26 cellular contexts compared by ENCODE assay signal in genomic region chr17:72935984-72936383, GRCh38.
"Had no signal": no experiment of that assay in that cellular context is flagged by ENCODE, and none has a peak within 500 bp of the region (broad histone marks: within the 10 kb centered on the region; RNA-seq: fewer than 3 reads in every experiment).

No MANE protein-coding gene starts in this region.

- H3K9me3 ChIP-seq: colonic mucosa, esophagus squamous epithelium, gastrocnemius medialis, heart right ventricle, left lung, lower lobe of right lung, mucosa of descending colon had no signal

- H3K27me3 ChIP-seq: colonic mucosa, esophagus squamous epithelium, gastrocnemius medialis, heart right ventricle, left lung had no signal

- H3K36me3 ChIP-seq: colonic mucosa, esophagus squamous epithelium, gastrocnemius medialis, heart right ventricle, lower lobe of right lung had no signal

- H3K27ac ChIP-seq: colonic mucosa, epithelial cell of prostate, esophagus squamous epithelium, gastrocnemius medialis, heart right ventricle, left lung, lower lobe of right lung had no signal

- H3K4me3 ChIP-seq: colonic mucosa, esophagus squamous epithelium, gastrocnemius medialis, heart right ventricle, left lung, lower lobe of right lung, mucosa of descending colon had no signal

- FAIRE-seq: endometrium, islet of Langerhans, keratinocyte had no signal

- ATAC-seq: effector memory CD8-positive, alpha-beta T cell; esophagus mucosa; gastrocnemius medialis; heart right ventricle; left cardiac atrium; left lung; left ventricle myocardium superior; lower lobe of right lung; mucosa of descending colon had no signal

- DNase-seq: colonic mucosa; cortex of kidney; effector CD8-positive, alpha-beta T cell; effector memory CD8-positive, alpha-beta T cell; endodermal cell; erythroblast; esophagus squamous epithelium; foreskin fibroblast; foreskin melanocyte; gastrocnemius medialis; glutamatergic neuron; head of caudate nucleus; heart right ventricle; hippocampal formation; left cardiac atrium; left lung; left ventricle myocardium superior; lower lobe of right lung; mesenchymal stem cell; mucosa of descending colon; naive B cell had no signal

- H3K4me1 ChIP-seq: colonic mucosa, esophagus squamous epithelium, gastrocnemius medialis, heart right ventricle, left lung, lower lobe of right lung had no signal
